ENCODE assay signal across 8 cellular contexts in genomic region chr2:171161425-171162289, GRCh38. TPM values are rescaled to one million over a fixed set of nuclear protein-coding genes. Genes with fewer than 3 reads are reported as not detected.
DNase-seq lines count a peak whose midpoint lies in the region; ATAC-seq and TF ChIP-seq lines count a peak whose summit lies in the region.

No MANE protein-coding gene starts in this region.

- H3K4me1 ChIP-seq in RWPE2 (ENCODE audit: insufficient read depth, poor library complexity, severe bottlenecking) = peaks cover 7% of the 10 kb centered on the region
- peaks cover 0 to 53% (median 4%) of the 10 kb centered on the region in 3 donors for H3K4me1 ChIP-seq in esophagus squamous epithelium
- peaks cover 18% of the 10 kb centered on the region for H3K4me1 ChIP-seq in psoas muscle

- 13 to 28% methylated on average over 10 to 12 of the region's 12 CpGs for WGBS in esophagus squamous epithelium, 2 donors
- WGBS in psoas muscle, 3 donors = 37 to 38% (median 37%) methylated on average over 12 of the region's 12 CpGs

- H3K27ac ChIP-seq in RWPE2 (ENCODE audit: poor library complexity, severe bottlenecking) (peak overlapping the region; percentile 91), esophagus squamous epithelium (peak overlapping the region; percentile 93 to 97 (median 96)), psoas muscle (peak overlapping the region; percentile 93)

- TF ChIP-seq POLR2A in esophagus squamous epithelium (IDR thresholded peaks at IDR 0.05) = no peak

- TF ChIP-seq CTCF in GM20000 (IDR thresholded peaks at IDR 0.05; ENCODE audit: extremely low read depth, missing control alignments) (no peak), RWPE2 (IDR thresholded peaks at IDR 0.05; ENCODE audit: poor library complexity, severe bottlenecking) (no peak), esophagus squamous epithelium (IDR thresholded peaks at IDR 0.05) (no peak), psoas muscle (IDR thresholded peaks at IDR 0.05) (no peak)

- H3K36me3 ChIP-seq in RWPE2 (ENCODE audit: low read depth) (no peaks in the 10 kb centered on the region), esophagus squamous epithelium (no peaks in the 10 kb centered on the region), psoas muscle (ENCODE audit: insufficient read depth in 1 of 2, low read depth in 1 of 2) (no peaks in the 10 kb centered on the region)

- H3K4me3 ChIP-seq in RWPE2 (ENCODE audit: severe bottlenecking) = peak overlapping the region; percentile 64
- H3K4me3 ChIP-seq in esophagus squamous epithelium = peak overlapping the region; percentile 82 to 97 (median 84)
- H3K4me3 ChIP-seq in psoas muscle = peak overlapping the region; percentile 82

- no peaks in the 10 kb centered on the region for H3K9me3 ChIP-seq in RWPE2 (ENCODE audit: severe bottlenecking)
- no peaks in the 10 kb centered on the region for H3K9me3 ChIP-seq in esophagus squamous epithelium
- no peaks in the 10 kb centered on the region for H3K9me3 ChIP-seq in psoas muscle

- intact Hi-C loops in esophagus squamous epithelium (cut with DNase I) = loop anchor here (10.0 kb wide), 1 partner anchor 187 kb away; no protein-coding TSS in a partner anchor
- intact Hi-C loops in psoas muscle (cut with DNase I) = loop anchor here (5.0 kb wide), 2 partner anchors 189 to 271 kb away; partner anchors contain the start of genes DCAF17 (in 2 of the 2) and METTL8 (in 2 of the 2)

- ATAC-seq in RWPE2 (ENCODE audit: low read depth) (no peak), psoas muscle (no peak), HG02759 (IDR thresholded peaks at IDR 0.05; ENCODE audit: unreplicated experiment) (no peak)

- H3K27me3 ChIP-seq in RWPE2 (ENCODE audit: insufficient read depth, poor library complexity, severe bottlenecking) (no peaks in the 10 kb centered on the region), esophagus squamous epithelium (no peaks in the 10 kb centered on the region), psoas muscle (ENCODE audit: insufficient read depth in 3 of 3, low read length in 2 of 3) (no peaks in the 10 kb centered on the region)

- DNase-seq in GM20000 (ENCODE audit: low spot score) (peak; percentile 14), RWPE2 (ENCODE audit: low spot score) (no peak), esophagus squamous epithelium (lab: John Stamatoyannopoulos, UW) (no peak), psoas muscle (no peak), DMS 273 treated with DMSO at 0.1 percent for 48 hours (lab: John Stamatoyannopoulos, UW) (no peak), NCI-H526 treated with DMSO at 0.1 percent for 48 hours (lab: John Stamatoyannopoulos, UW) (no peak)
- DNase-seq in stimulated activated CD4-positive, alpha-beta T cell treated with anti-CD3 and anti-CD28 coated beads, Interleukin-2, amount 100 ng/mL, for 24 hours = no peak

RNA-seq across cellular contexts. Expression of gene TLK1, which starts 1.0 kb away (rescaled TPM):
- total RNA-seq in esophagus squamous epithelium (10 to 100 TPM; 11.1 to 24.5 (median 20.0) TPM), psoas muscle (10 to 100 TPM; 17.5 to 22.2 (median 20.6) TPM)
- 1 to 10 TPM; 4.4 to 7.3 (median 4.8) TPM for polyA plus RNA-seq in psoas muscle
